18 cellular contexts compared by ENCODE assay signal in genomic region chr2:29166237-29166630, GRCh38. TPM values are rescaled to one million over a fixed set of nuclear protein-coding genes. Genes with fewer than 3 reads are reported as not detected.
DNase-seq lines count a peak whose midpoint lies in the region; ATAC-seq, FAIRE-seq and TF ChIP-seq lines count a peak whose summit lies in the region.
"Had no signal": no experiment of that assay in that cellular context is flagged by ENCODE, and none has a peak within 500 bp of the region (broad histone marks: within the 10 kb centered on the region; RNA-seq: fewer than 3 reads in every experiment).

No MANE protein-coding gene starts in this region.

- H3K4me3 ChIP-seq in A549 = no peak overlapping the region
- no peak overlapping the region for H3K4me3 ChIP-seq in choroid plexus epithelial cell (ENCODE audit: low read depth, low read length)
- no peak overlapping the region for H3K4me3 ChIP-seq in endodermal cell (ENCODE audit: low read length)
- H3K4me3 ChIP-seq: heart left ventricle, stomach had no signal

- no peaks in the 10 kb centered on the region for H3K27me3 ChIP-seq in endodermal cell (ENCODE audit: control insufficient read depth, insufficient read depth, low read length, poor library complexity, severe bottlenecking)
- H3K27me3 ChIP-seq: heart left ventricle, stomach had no signal

- DNase-seq in A549 (ENCODE audit: low read depth in 1 of 2, low spot score in 1 of 2) (no peak), HFFc6 (no peak), choroid plexus epithelial cell (ENCODE audit: low read depth) (peak; percentile 50), iris pigment epithelial cell (ENCODE audit: low read depth) (peak; percentile 59), NCI-H2196 (lab: John Stamatoyannopoulos, UW; ENCODE audit: unreplicated experiment) (no peak), endodermal cell (no peak), NCI-H2171 (lab: John Stamatoyannopoulos, UW) (no peak), nucleus accumbens (lab: John Stamatoyannopoulos, UW) (no peak)
- DNase-seq: activated CD8-positive, alpha-beta T cell treated with anti-CD3 and anti-CD28 coated beads, Interleukin-2, amount 10 ng/mL, durations not matched to agents 7 days and 5 days; activated T-cell treated with anti-CD3 and anti-CD28 coated beads, Interleukin-2, amount 50 U/mL, for 48 hours; central memory CD4-positive, alpha-beta T cell; heart left ventricle; NCI-H1694 treated with DMSO at 0.1 percent for 48 hours; NCI-H446; stimulated activated CD4-positive, alpha-beta T cell treated with anti-CD3 and anti-CD28 coated beads, Interleukin-1b, Interleukin-23, amount 100 ng/mL, for 48 hours; stomach; T-cell had no signal

- H3K27ac Mint-ChIP-seq in HFFc6 (peak overlapping the region; percentile 87), endodermal cell (no peak overlapping the region)
- H3K27ac Mint-ChIP-seq: activated CD8-positive, alpha-beta T cell treated with anti-CD3 and anti-CD28 coated beads, Interleukin-2, amount 10 ng/mL, durations not matched to agents 7 days and 5 days had no signal

- peak overlapping the region in 1 of 2 experiments; percentile 72; a peak in 1 of 6 replicates for H3K27ac ChIP-seq in A549
- no peak overlapping the region for H3K27ac ChIP-seq in endodermal cell (ENCODE audit: low read depth, low read length)
- H3K27ac ChIP-seq: heart left ventricle, stomach had no signal

- H3K4me1 Mint-ChIP-seq in HFFc6 (ENCODE audit: low read depth) = peaks cover 33% of the 10 kb centered on the region
- H3K4me1 Mint-ChIP-seq in endodermal cell = peaks cover 27% of the 10 kb centered on the region

- ATAC-seq in A549 = no peak; a peak in 1 of 6 replicates
- ATAC-seq: activated CD8-positive, alpha-beta T cell treated with anti-CD3 and anti-CD28 coated beads, Interleukin-2, amount 10 ng/mL, durations not matched to agents 7 days and 5 days; heart left ventricle; sciatic nerve; T-cell had no signal

- H3K4me1 ChIP-seq in A549 = peaks cover 32% of the 10 kb centered on the region
- peaks cover 18% of the 10 kb centered on the region for H3K4me1 ChIP-seq in endodermal cell (ENCODE audit: control insufficient read depth, insufficient read depth, low read length)
- H3K4me1 ChIP-seq: heart left ventricle had no signal

- H3K9ac ChIP-seq in endodermal cell (ENCODE audit: extremely low read depth, low read length, poor library complexity, severe bottlenecking) = no peak overlapping the region

- H3K9me3 Mint-ChIP-seq in HFFc6 (no peaks in the 10 kb centered on the region), endodermal cell (peaks cover 5% of the 10 kb centered on the region)
- H3K9me3 Mint-ChIP-seq: T-cell had no signal

- no peak for TF ChIP-seq CTCF in A549 (IDR thresholded peaks at IDR 0.05)
- no peak for TF ChIP-seq CTCF in HFFc6 (IDR thresholded peaks at IDR 0.05)
- no peak for TF ChIP-seq CTCF in choroid plexus epithelial cell (conservative IDR thresholded peaks at IDR 0.05; ENCODE audit: low read depth, low read length)
- no peak for TF ChIP-seq CTCF in endodermal cell (conservative IDR thresholded peaks at IDR 0.05)

- H3K4me2 ChIP-seq in A549 = peak overlapping the region; percentile 41

- FAIRE-seq in A549 (lab: Jason Lieb, UNC) = peak; percentile 80

- H3K27me3 Mint-ChIP-seq in HFFc6 (ENCODE audit: insufficient read depth) = no peaks in the 10 kb centered on the region
- peaks cover 35% of the 10 kb centered on the region for H3K27me3 Mint-ChIP-seq in endodermal cell (ENCODE audit: insufficient read depth)
- H3K27me3 Mint-ChIP-seq: T-cell had no signal

- CTCF ChIA-PET in A549 (lab: Yijun Ruan, JAX) = no interaction called here

- H3K4me3 Mint-ChIP-seq in HFFc6 = no peak overlapping the region; the same call in 1 of the 2 replicates
- no peak overlapping the region for H3K4me3 Mint-ChIP-seq in endodermal cell
- H3K4me3 Mint-ChIP-seq: activated CD8-positive, alpha-beta T cell treated with anti-CD3 and anti-CD28 coated beads, Interleukin-2, amount 10 ng/mL, durations not matched to agents 7 days and 5 days; T-cell had no signal

- H3K36me3 Mint-ChIP-seq in HFFc6 (ENCODE audit: low read depth) (peaks cover 29% of the 10 kb centered on the region), endodermal cell (ENCODE audit: low read depth) (no peaks in the 10 kb centered on the region)

- peaks cover 11% of the 10 kb centered on the region for H3K36me3 ChIP-seq in endodermal cell (ENCODE audit: control insufficient read depth, insufficient read depth, low read length)

- no peak for TF ChIP-seq POLR2A in A549 (IDR thresholded peaks at IDR 0.05; ENCODE audit: low read length)

- TF ChIP-seq RAD21 in A549 (conservative IDR thresholded peaks at IDR 0.05 in 1 of 2, IDR thresholded peaks at IDR 0.05 in 1 of 2) = no peak

- WGBS in A549 (ENCODE audit: missing lambda C conversion rate) = 92% methylated on average over 1 of the region's 1 CpG
- WGBS in endodermal cell (ENCODE audit: insufficient coverage in 1 of 2, insufficient read length in 1 of 2), 2 experiments = 91 to 92% methylated on average over 1 of the region's 1 CpG

- H3K9me3 ChIP-seq in A549 (no peaks in the 10 kb centered on the region), endodermal cell (ENCODE audit: control insufficient read depth, low read length) (peaks cover 7% of the 10 kb centered on the region)
- H3K9me3 ChIP-seq: heart left ventricle, stomach had no signal

- POLR2A ChIA-PET in A549 (lab: Yijun Ruan, JAX) = no interaction called here

- no peak for TF ChIP-seq EP300 in A549 (IDR thresholded peaks at IDR 0.05)

TF ChIP-seq in A549, 52 proteins besides CTCF, POLR2A, EP300 and RAD21:
- TF ChIP-seq CBX8 (IDR thresholded peaks at IDR 0.05) = no peak
- no peak for TF ChIP-seq SREBF2 (IDR thresholded peaks at IDR 0.05)
- TF ChIP-seq FOSB (CRISPR knock-in tag; IDR thresholded peaks at IDR 0.05) = no peak
- TF ChIP-seq ATOH8 (CRISPR knock-in tag; IDR thresholded peaks at IDR 0.05; ENCODE audit: low read depth) = no peak
- TF ChIP-seq PHF8 (IDR thresholded peaks at IDR 0.05; ENCODE audit: borderline replicate concordance, low read depth) = no peak

RNA-seq across cellular contexts. Expression of gene CLIP4, which starts 51.0 kb away (rescaled TPM):
- 77.2 and 99.1 TPM in 2 replicates for polyA plus RNA-seq in A549 (2011; rRNA removed)
- 13.0 and 13.3 TPM in 2 replicates for polyA plus RNA-seq in A549 (2012; cell fraction: cytosol; rRNA removed)
- 16.3 and 25.3 TPM in 2 replicates for polyA plus RNA-seq in A549 (2012; cell fraction: nucleus; rRNA removed)
- 38.6 to 53.6 TPM (median 51.1 TPM) in 3 replicates for polyA plus RNA-seq in A549 (2017; fragmentation: RNase III; extraction: RNeasy Plus Mini Kit Qiagen cat#74134 plus additional on column Dnase treatment)
- polyA minus RNA-seq in A549 (2011; rRNA and poly(A)+ RNA removed) = 70.3 and 94.6 TPM in 2 replicates
- total RNA-seq in HFFc6 (2021; fragmentation: NEBNext Ultra II Directional; extraction: Animal tissue kit (Norgen Biotek cat#: 25700)) = 10 to 100 TPM; 33.7 to 40.9 (median 36.6) TPM
- 10 to 100 TPM in 1 of 2 donors, 1 to 10 TPM in 1; 8.0 to 10.9 TPM for total RNA-seq in endodermal cell
- 3.6 TPM for polyA plus RNA-seq in endodermal cell (2013, experiment 1 of 2)
- 3.8 TPM for polyA plus RNA-seq in endodermal cell (2013, experiment 2 of 2)

Comparison
In these comparisons a context has a peak if more than half of its experiments do, and no peak if none do; other contexts are left out.
1. DNase-seq: peak in choroid plexus epithelial cell (single experiment) and iris pigment epithelial cell (single experiment); none in A549 (0 of 2), HFFc6 (single experiment), NCI-H2196 (single experiment), endodermal cell (single experiment), NCI-H2171 (single experiment) and nucleus accumbens (0 of 56).